ENCODE assay signal across 11 cellular contexts in the genomic region with DNA sequence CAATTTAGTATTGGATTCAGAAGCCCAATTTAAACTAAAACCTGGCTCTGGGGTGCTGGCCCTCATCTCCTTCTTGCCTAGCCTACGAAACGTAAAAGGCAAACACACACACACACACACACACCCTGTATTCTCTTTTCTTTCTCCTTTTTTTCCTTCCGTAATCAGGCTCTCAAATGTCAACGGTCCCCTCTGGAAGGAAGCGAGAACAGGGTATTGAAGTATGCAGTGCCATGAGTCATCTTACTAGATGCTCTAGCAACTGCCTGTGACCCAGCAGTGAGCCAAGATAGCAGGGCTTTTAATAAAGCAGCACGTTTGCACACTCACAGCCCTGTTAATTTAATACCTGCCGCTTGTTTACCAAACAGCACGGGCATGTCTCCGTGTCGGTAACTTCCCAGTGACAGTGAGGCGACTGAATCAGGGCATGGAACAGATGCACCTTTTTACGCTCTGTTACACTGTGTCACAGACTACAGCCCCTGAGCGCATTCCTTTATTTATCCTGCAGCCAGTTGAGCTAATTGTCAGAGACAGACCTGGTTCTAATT.
DNase-seq lines count a peak whose midpoint lies in the region; ATAC-seq, FAIRE-seq and TF ChIP-seq lines count a peak whose summit lies in the region.
"Had no signal": no experiment of that assay in that cellular context is flagged by ENCODE, and none has a peak within 500 bp of the region (broad histone marks: within the 10 kb centered on the region; RNA-seq: fewer than 3 reads in every experiment).

No MANE protein-coding gene starts in this region.

- TF ChIP-seq RAD21 in A549 (conservative IDR thresholded peaks at IDR 0.05 in 1 of 2, IDR thresholded peaks at IDR 0.05 in 1 of 2), result 0 out of 5 replicates have a peak, but pooled peaks have one; percentile 7 to 13

- 0 out of 3 replicates have a peak overlapping the region, but pooled peaks have one; percentile 21 for H3K4me3 ChIP-seq in A549
- H3K4me3 ChIP-seq in Karpas-422 (ENCODE audit: low read length), result no peak overlapping the region
- H3K4me3 ChIP-seq in astrocyte (ENCODE audit: insufficient read depth, low read depth, low read length), result peak overlapping the region; percentile 36
- H3K4me3 ChIP-seq in kidney (ENCODE audit: low read length in 2 of 2), result peak overlapping the region; percentile 28 to 42

- DNase-seq in A549 (ENCODE audit: low read depth in 1 of 2, low spot score in 1 of 2), result peak; percentile 49 to 62
- peak; percentile 55 for DNase-seq in Karpas-422
- DNase-seq in astrocyte (ENCODE audit: low read depth), result peak; percentile 92
- DNase-seq in kidney, result peak; percentile 76
- no peak for DNase-seq in SW480 (ENCODE audit: low spot score)
- DNase-seq: NCI-H187 had no signal

- POLR2A ChIA-PET in A549 (lab: Yijun Ruan, JAX), result no interaction called here

- TF ChIP-seq POLR2A in A549 (IDR thresholded peaks at IDR 0.05; ENCODE audit: low read length), result no peak

- H3K9ac ChIP-seq in Karpas-422 (ENCODE audit: low read length) (no peak overlapping the region), astrocyte (ENCODE audit: low read length) (peak overlapping the region; percentile 52), kidney (ENCODE audit: low read length in 2 of 2) (no peak overlapping the region)

- H3K27ac Mint-ChIP-seq in astrocyte (ENCODE audit: unreplicated experiment), result peak overlapping the region; percentile 96
- H3K27ac Mint-ChIP-seq: stimulated activated effector memory CD8-positive, alpha-beta T cell treated with anti-CD3 and anti-CD28 coated beads, Interleukin-12 subunit alpha, Interleukin-12 subunit beta, amount 100 ng/mL, for 72 hours had no signal

- FAIRE-seq in A549 (lab: Jason Lieb, UNC) (peak; percentile 68), astrocyte (lab: Jason Lieb, UNC) (peak; percentile 86), kidney (lab: Jason Lieb, UNC) (no peak)

- H2AFZ ChIP-seq in Karpas-422 (ENCODE audit: low read length) (no peak overlapping the region), astrocyte (ENCODE audit: low read depth, low read length) (no peak overlapping the region)

- H3K36me3 Mint-ChIP-seq in astrocyte (ENCODE audit: low read depth, unreplicated experiment), result no peaks in the 10 kb centered on the region
- H3K36me3 Mint-ChIP-seq: stimulated activated effector memory CD8-positive, alpha-beta T cell treated with anti-CD3 and anti-CD28 coated beads, Interleukin-12 subunit alpha, Interleukin-12 subunit beta, amount 100 ng/mL, for 72 hours had no signal

- no peaks in the 10 kb centered on the region for H3K9me3 ChIP-seq in A549
- H3K9me3 ChIP-seq in Karpas-422 (ENCODE audit: low read length), result no peaks in the 10 kb centered on the region
- no peaks in the 10 kb centered on the region for H3K9me3 ChIP-seq in astrocyte (ENCODE audit: insufficient read depth, low read depth, low read length)
- no peaks in the 10 kb centered on the region for H3K9me3 ChIP-seq in kidney (ENCODE audit: control insufficient read depth in 1 of 2, low read length in 2 of 2)

- TF ChIP-seq CTCF in A549 (IDR thresholded peaks at IDR 0.05) (no peak), astrocyte (IDR thresholded peaks at IDR 0.05; ENCODE audit: insufficient read depth, low read depth, low read length) (no peak), kidney (IDR thresholded peaks at IDR 0.05; ENCODE audit: borderline replicate concordance, extremely low read depth, insufficient read depth) (no peak)

- H3K27ac ChIP-seq in A549 (peak overlapping the region; percentile 61 to 82), Karpas-422 (ENCODE audit: low read length) (no peak overlapping the region), astrocyte (ENCODE audit: low read depth, low read length) (peak overlapping the region; percentile 71), kidney (ENCODE audit: low read depth in 2 of 2, low read length in 2 of 2) (peak overlapping the region; percentile 43 to 49)
- H3K27ac ChIP-seq: C4-2B had no signal

- ATAC-seq in A549, result peak; percentile 94 to 96
- no peak for ATAC-seq in GM18519 (IDR thresholded peaks at IDR 0.05; ENCODE audit: low FRiP score, unreplicated experiment)
- ATAC-seq in HG03442 (IDR thresholded peaks at IDR 0.05; ENCODE audit: unreplicated experiment), result no peak
- ATAC-seq in GM19455 (IDR thresholded peaks at IDR 0.05; ENCODE audit: unreplicated experiment), result no peak
- ATAC-seq: stimulated activated effector memory CD8-positive, alpha-beta T cell treated with anti-CD3 and anti-CD28 coated beads, Interleukin-12 subunit alpha, Interleukin-12 subunit beta, amount 100 ng/mL, for 72 hours had no signal

- H3K36me3 ChIP-seq in Karpas-422 (ENCODE audit: insufficient read depth, low read length), result no peaks in the 10 kb centered on the region
- no peaks in the 10 kb centered on the region for H3K36me3 ChIP-seq in astrocyte (ENCODE audit: insufficient read depth, low read length)
- H3K36me3 ChIP-seq in kidney (ENCODE audit: control insufficient read depth in 1 of 2, insufficient read depth in 2 of 2, low read length in 2 of 2), result no peaks in the 10 kb centered on the region

- WGBS in A549 (ENCODE audit: missing lambda C conversion rate), result 11% methylated on average over 13 of the region's 13 CpGs

- H3K27me3 ChIP-seq in Karpas-422 (ENCODE audit: low read length) (no peaks in the 10 kb centered on the region), astrocyte (ENCODE audit: insufficient read depth, low read length) (no peaks in the 10 kb centered on the region)

- CTCF ChIA-PET in A549 (lab: Yijun Ruan, JAX), result interaction anchor here (0.9 kb wide), 1 partner anchor 423 kb away, joined by 3 read pairs; no protein-coding TSS in a partner anchor

- no peaks in the 10 kb centered on the region for H3K79me2 ChIP-seq in Karpas-422 (ENCODE audit: low read length)
- H3K79me2 ChIP-seq in astrocyte (ENCODE audit: insufficient read depth, low read length), result peaks cover 14% of the 10 kb centered on the region

- H3K27me3 Mint-ChIP-seq in astrocyte (ENCODE audit: low read depth, unreplicated experiment), result no peaks in the 10 kb centered on the region

- intact Hi-C loops in kidney (cut with DNase I), result no loop called here

- H3K4me1 ChIP-seq in A549, result peaks cover 30% of the 10 kb centered on the region
- H3K4me1 ChIP-seq in Karpas-422 (ENCODE audit: low read length), result no peaks in the 10 kb centered on the region
- peaks cover 40% of the 10 kb centered on the region for H3K4me1 ChIP-seq in astrocyte (ENCODE audit: insufficient read depth, low read length)
- H3K4me1 ChIP-seq in kidney (ENCODE audit: control insufficient read depth in 1 of 2, insufficient read depth in 1 of 2, low read depth in 1 of 2, low read length in 2 of 2), result peaks cover 2 to 10% of the 10 kb centered on the region in 2 donors

- no peaks in the 10 kb centered on the region for H3K9me3 Mint-ChIP-seq in astrocyte (ENCODE audit: unreplicated experiment)

- H3K4me1 Mint-ChIP-seq in astrocyte (ENCODE audit: low read depth, unreplicated experiment), result peaks cover 70% of the 10 kb centered on the region
- H3K4me1 Mint-ChIP-seq: stimulated activated effector memory CD8-positive, alpha-beta T cell treated with anti-CD3 and anti-CD28 coated beads, Interleukin-12 subunit alpha, Interleukin-12 subunit beta, amount 100 ng/mL, for 72 hours had no signal

- H3K4me2 ChIP-seq in A549 (peak overlapping the region; percentile 88), Karpas-422 (ENCODE audit: low read depth, low read length, poor library complexity, severe bottlenecking) (no peak overlapping the region), astrocyte (ENCODE audit: low read length) (peak overlapping the region; percentile 79)

- H3K4me3 Mint-ChIP-seq in astrocyte (ENCODE audit: unreplicated experiment), result peak overlapping the region; percentile 57
- H3K4me3 Mint-ChIP-seq: stimulated activated effector memory CD8-positive, alpha-beta T cell treated with anti-CD3 and anti-CD28 coated beads, Interleukin-12 subunit alpha, Interleukin-12 subunit beta, amount 100 ng/mL, for 72 hours had no signal

- H4K20me1 ChIP-seq in Karpas-422 (ENCODE audit: insufficient read depth, low read depth, low read length), result no peaks in the 10 kb centered on the region
- H4K20me1 ChIP-seq in astrocyte (ENCODE audit: insufficient read depth, low read length), result no peaks in the 10 kb centered on the region

- no peak for TF ChIP-seq EP300 in A549 (IDR thresholded peaks at IDR 0.05)

- H3K9me2 ChIP-seq in Karpas-422 (replicated peaks; ENCODE audit: insufficient read depth, low read length), result no peaks in the 10 kb centered on the region

TF ChIP-seq in A549, 52 proteins besides CTCF, POLR2A, EP300 and RAD21:
- TF ChIP-seq FOSL2 (IDR thresholded peaks at IDR 0.05) (peak; percentile 46; the same call in 1 of the 2 replicates), FOSL2 (CRISPR knock-in tag; IDR thresholded peaks at IDR 0.05) (peak; percentile 85), CBX8 (IDR thresholded peaks at IDR 0.05) (no peak), MYC (IDR thresholded peaks at IDR 0.05; ENCODE audit: borderline replicate concordance, low read length) (no peak), TP53 (CRISPR knock-in tag; IDR thresholded peaks at IDR 0.05) (no peak), CHD4 (IDR thresholded peaks at IDR 0.05; ENCODE audit: borderline replicate concordance) (no peak)

Comparison
In these comparisons a context has a peak if more than half of its experiments do, and no peak if none do; other contexts are left out.
1. ATAC-seq: peak in A549 (2 of 2); none in GM18519 (single experiment), HG03442 (single experiment) and GM19455 (single experiment).